In genomic region chr20:54335299-54335698, GRCh38 we compare ENCODE assay signal across 17 cellular contexts.
"Had no signal": no experiment of that assay in that cellular context is flagged by ENCODE, and none has a peak within 500 bp of the region (broad histone marks: within the 10 kb centered on the region; RNA-seq: fewer than 3 reads in every experiment).

No MANE protein-coding gene starts in this region.

- H3K27ac ChIP-seq: esophagus muscularis mucosa, skin epidermis, tibial nerve, vagina had no signal

- H3K36me3 ChIP-seq: esophagus muscularis mucosa, tibial nerve, vagina had no signal

- H3K36me3 Mint-ChIP-seq: activated naive CD8-positive, alpha-beta T cell; natural killer cell treated with Interleukin-12 subunit alpha and Interleukin-12 subunit beta and Interleukin-15 and Interleukin-18, amount 100 ng/mL, for 72 hours had no signal

- DNase-seq: activated CD4-positive, alpha-beta T cell treated with anti-CD3 and anti-CD28 coated beads, Interleukin-2, amount 10 ng/mL, durations not matched to agents 7 days and 5 days; activated CD8-positive, alpha-beta memory T cell treated with anti-CD3 and anti-CD28 coated beads for 24 hours; activated gamma-delta T cell treated with Interleukin-2 at 50 U/mL for 16 hours; head of caudate nucleus; mesendoderm; stimulated activated CD4-positive, alpha-beta T cell treated with anti-CD3 and anti-CD28 coated beads, Interleukin-15, amount 100 ng/mL, for 24 hours; stimulated activated CD4-positive, alpha-beta T cell treated with anti-CD3 and anti-CD28 coated beads, Interleukin-4, amount 100 ng/mL, for 1 hour; stimulated activated naive CD4-positive, alpha-beta T cell; substantia nigra had no signal

- H3K9me3 Mint-ChIP-seq: activated CD4-positive, alpha-beta T cell treated with anti-CD3 and anti-CD28 coated beads, Interleukin-2, amount 10 ng/mL, durations not matched to agents 7 days and 5 days; T-helper 2 cell treated with Interferon-gamma antibody and Interleukin-4, amounts not matched to agents 5 μg/mL and 100 μg/mL, for 36 hours had no signal

- H3K27me3 ChIP-seq: esophagus muscularis mucosa, tibial nerve, vagina had no signal

- H3K4me1 ChIP-seq: esophagus muscularis mucosa, vagina had no signal

- H3K4me3 ChIP-seq: esophagus muscularis mucosa, skin epidermis, tibial nerve, vagina had no signal

- ATAC-seq: natural killer cell treated with Interleukin-12 subunit alpha and Interleukin-12 subunit beta and Interleukin-15 and Interleukin-18, amount 100 ng/mL, for 72 hours had no signal

- H3K9me3 ChIP-seq: esophagus muscularis mucosa, tibial nerve, vagina had no signal

- H3K27ac Mint-ChIP-seq: activated CD4-positive, alpha-beta T cell treated with anti-CD3 and anti-CD28 coated beads, Interleukin-2, amount 10 ng/mL, durations not matched to agents 7 days and 5 days; activated naive CD8-positive, alpha-beta T cell; natural killer cell treated with Interleukin-12 subunit alpha and Interleukin-12 subunit beta and Interleukin-15 and Interleukin-18, amount 100 ng/mL, for 72 hours; T-helper 2 cell treated with Interferon-gamma antibody and Interleukin-4, amounts not matched to agents 5 μg/mL and 100 μg/mL, for 36 hours had no signal

- H3K4me3 Mint-ChIP-seq: activated CD4-positive, alpha-beta T cell treated with anti-CD3 and anti-CD28 coated beads, Interleukin-2, amount 10 ng/mL, durations not matched to agents 7 days and 5 days; activated naive CD8-positive, alpha-beta T cell; natural killer cell treated with Interleukin-12 subunit alpha and Interleukin-12 subunit beta and Interleukin-15 and Interleukin-18, amount 100 ng/mL, for 72 hours; T-helper 2 cell treated with Interferon-gamma antibody and Interleukin-4, amounts not matched to agents 5 μg/mL and 100 μg/mL, for 36 hours had no signal

- FAIRE-seq: frontal cortex had no signal
